8 cellular contexts compared by ENCODE assay signal in genomic region chr2:30666307-30666874, GRCh38.
DNase-seq lines count a peak whose midpoint lies in the region; ATAC-seq and TF ChIP-seq lines count a peak whose summit lies in the region.

No MANE protein-coding gene starts in this region.

- no peak overlapping the region for H3K27ac ChIP-seq in WERI-Rb-1

- H3K27me3 ChIP-seq in WERI-Rb-1 (ENCODE audit: insufficient read depth, low read depth, severe bottlenecking): no peaks in the 10 kb centered on the region

- no peaks in the 10 kb centered on the region for H3K36me3 ChIP-seq in WERI-Rb-1

- DNase-seq in NAMALWA (ENCODE audit: low spot score) (peak; percentile 94), choroid plexus epithelial cell (ENCODE audit: low read depth) (peak; percentile 94), myocyte (ENCODE audit: low read depth) (peak; percentile 61), NCI-H526 (lab: John Stamatoyannopoulos, UW) (no peak), WERI-Rb-1 (no peak)
- DNase-seq in activated CD4-positive, alpha-beta T cell treated with anti-CD3 and anti-CD28 coated beads for 4 hours: no peak

- peaks cover 11% of the 10 kb centered on the region for H3K9me3 ChIP-seq in WERI-Rb-1 (ENCODE audit: severe bottlenecking)

- ATAC-seq in GM19452 (IDR thresholded peaks at IDR 0.05; ENCODE audit: unreplicated experiment): peak; percentile 58
- ATAC-seq in HG03139 (IDR thresholded peaks at IDR 0.05; ENCODE audit: unreplicated experiment): no peak

- TF ChIP-seq CTCF in choroid plexus epithelial cell (conservative IDR thresholded peaks at IDR 0.05; ENCODE audit: low read depth, low read length) (no peak), WERI-Rb-1 (IDR thresholded peaks at IDR 0.05; ENCODE audit: low read depth, low read length) (no peak)

- no peak overlapping the region for H3K4me3 ChIP-seq in choroid plexus epithelial cell (ENCODE audit: low read depth, low read length)
- no peak overlapping the region for H3K4me3 ChIP-seq in WERI-Rb-1 (ENCODE audit: low read depth, low read length)

Comparison
In these comparisons a context has a peak if more than half of its experiments do, and no peak if none do; other contexts are left out.
1. DNase-seq: peak in NAMALWA (single experiment), choroid plexus epithelial cell (single experiment) and myocyte (single experiment); none in NCI-H526 (0 of 2), activated CD4-positive, alpha-beta T cell treated with anti-CD3 and anti-CD28 coated beads for 4 hours (0 of 2) and WERI-Rb-1 (single experiment).